ENCODE assay signal across 10 cellular contexts in genomic region chr13:46593403-46593802, GRCh38. TPM values are rescaled to one million over a fixed set of nuclear protein-coding genes. Genes with fewer than 3 reads are reported as not detected.
DNase-seq lines count a peak whose midpoint lies in the region; ATAC-seq and TF ChIP-seq lines count a peak whose summit lies in the region.
"Had no signal": no experiment of that assay in that cellular context is flagged by ENCODE, and none has a peak within 500 bp of the region (broad histone marks: within the 10 kb centered on the region; RNA-seq: fewer than 3 reads in every experiment).

No MANE protein-coding gene starts in this region.

- DNase-seq in activated CD8-positive, alpha-beta memory T cell treated with anti-CD3 and anti-CD28 coated beads, Interleukin-2, amount 50 U/mL, for 24 hours (ENCODE audit: extremely low read depth) = peak; percentile 9
- DNase-seq in stimulated activated CD4-positive, alpha-beta T cell treated with anti-CD3 and anti-CD28 coated beads, Interleukin-1b, Interleukin-23, amount 100 ng/mL, for 48 hours = peak; percentile 62
- DNase-seq in SHP77 (lab: John Stamatoyannopoulos, UW) (no peak), upper lobe of right lung (no peak), Ammon's horn (ENCODE audit: low spot score) (no peak)

- no peaks in the 10 kb centered on the region for H3K9me3 ChIP-seq in upper lobe of right lung
- H3K9me3 ChIP-seq: SJSA1 had no signal

- no peak overlapping the region for H3K4me3 ChIP-seq in upper lobe of right lung
- H3K4me3 ChIP-seq: SJSA1 had no signal

- intact Hi-C loops in upper lobe of right lung (cut with DNase I) = no loop called here

- no peak overlapping the region for H3K27ac ChIP-seq in upper lobe of right lung
- H3K27ac ChIP-seq: SJSA1 had no signal

- ATAC-seq in GM18858 (IDR thresholded peaks at IDR 0.05; ENCODE audit: unreplicated experiment) (peak; percentile 60), HG03135 (IDR thresholded peaks at IDR 0.05; ENCODE audit: unreplicated experiment) (peak; percentile 34), HG03457 (IDR thresholded peaks at IDR 0.05; ENCODE audit: unreplicated experiment) (no peak), upper lobe of right lung (no peak)
- ATAC-seq: left lobe of liver had no signal

- no peaks in the 10 kb centered on the region for H3K27me3 ChIP-seq in upper lobe of right lung
- H3K27me3 ChIP-seq: SJSA1 had no signal

- H3K4me1 ChIP-seq in upper lobe of right lung = peaks cover 59% of the 10 kb centered on the region
- H3K4me1 ChIP-seq: SJSA1 had no signal

- H3K36me3 ChIP-seq in upper lobe of right lung = no peaks in the 10 kb centered on the region
- H3K36me3 ChIP-seq: SJSA1 had no signal

- TF ChIP-seq CTCF in upper lobe of right lung (IDR thresholded peaks at IDR 0.05) = no peak

RNA-seq across cellular contexts. Expression of gene LRCH1, which starts 40.4 kb away (rescaled TPM):
- 32.0 TPM for total RNA-seq in upper lobe of right lung

Comparison
In these comparisons a context has a peak if more than half of its experiments do, and no peak if none do; other contexts are left out.
1. ATAC-seq: peak in GM18858 (single experiment) and HG03135 (single experiment); none in HG03457 (single experiment) and upper lobe of right lung (single experiment).
2. DNase-seq: peak in activated CD8-positive, alpha-beta memory T cell treated with anti-CD3 and anti-CD28 coated beads, Interleukin-2, amount 50 U/mL, for 24 hours (single experiment) and stimulated activated CD4-positive, alpha-beta T cell treated with anti-CD3 and anti-CD28 coated beads, Interleukin-1b, Interleukin-23, amount 100 ng/mL, for 48 hours (single experiment); none in SHP77 (0 of 2), upper lobe of right lung (single experiment) and Ammon's horn (single experiment).